In the genomic region with DNA sequence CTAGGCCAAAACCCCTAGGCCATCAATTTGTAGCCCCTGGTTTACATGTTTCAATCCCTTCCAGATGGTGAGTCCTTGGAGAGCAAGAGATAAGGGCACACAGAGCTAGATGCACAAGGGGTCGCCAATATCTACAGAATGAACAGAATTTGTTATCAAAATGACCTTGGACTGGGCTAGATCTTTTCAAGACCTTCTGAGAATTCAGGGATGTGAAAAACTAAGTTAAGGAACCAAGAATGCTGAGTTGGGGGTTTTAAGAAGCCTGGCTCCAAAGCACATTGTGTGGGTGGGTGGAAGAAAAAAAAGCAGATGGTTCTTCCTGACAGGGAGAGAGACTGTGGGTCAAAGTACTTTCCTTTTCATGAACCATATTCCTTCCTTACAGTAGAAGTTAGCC, we compare ENCODE assay signal across 1 cellular context.
TF ChIP-seq lines count a peak whose summit lies in the region.

No MANE protein-coding gene starts in this region.

TF ChIP-seq in K562, 482 proteins besides CTCF, POLR2A, EP300 and RAD21 (continued from another document and continues in another):
- TF ChIP-seq, protein P1, sequence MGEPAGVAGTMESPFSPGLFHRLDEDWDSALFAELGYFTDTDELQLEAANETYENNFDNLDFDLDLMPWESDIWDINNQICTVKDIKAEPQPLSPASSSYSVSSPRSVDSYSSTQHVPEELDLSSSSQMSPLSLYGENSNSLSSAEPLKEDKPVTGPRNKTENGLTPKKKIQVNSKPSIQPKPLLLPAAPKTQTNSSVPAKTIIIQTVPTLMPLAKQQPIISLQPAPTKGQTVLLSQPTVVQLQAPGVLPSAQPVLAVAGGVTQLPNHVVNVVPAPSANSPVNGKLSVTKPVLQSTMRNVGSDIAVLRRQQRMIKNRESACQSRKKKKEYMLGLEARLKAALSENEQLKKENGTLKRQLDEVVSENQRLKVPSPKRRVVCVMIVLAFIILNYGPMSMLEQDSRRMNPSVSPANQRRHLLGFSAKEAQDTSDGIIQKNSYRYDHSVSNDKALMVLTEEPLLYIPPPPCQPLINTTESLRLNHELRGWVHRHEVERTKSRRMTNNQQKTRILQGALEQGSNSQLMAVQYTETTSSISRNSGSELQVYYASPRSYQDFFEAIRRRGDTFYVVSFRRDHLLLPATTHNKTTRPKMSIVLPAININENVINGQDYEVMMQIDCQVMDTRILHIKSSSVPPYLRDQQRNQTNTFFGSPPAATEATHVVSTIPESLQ (CRISPR knock-in tag; IDR thresholded peaks at IDR 0.05) = no peak
- TF ChIP-seq NR4A1 (CRISPR knock-in tag; IDR thresholded peaks at IDR 0.05) (no peak), NR4A1 (tag; IDR thresholded peaks at IDR 0.05) (peak; percentile 59; the same call in 1 of the 2 replicates), TSC22D4 (tag; IDR thresholded peaks at IDR 0.05) (no peak), ZNF586 (CRISPR knock-in tag; conservative IDR thresholded peaks at IDR 0.05) (no peak), GTF2F1 (IDR thresholded peaks at IDR 0.05; ENCODE audit: low read depth, low read length) (no peak), PRDM10 (IDR thresholded peaks at IDR 0.05; ENCODE audit: partially characterized antibody) (peak; percentile 25), CHCHD3 (CRISPR knock-in tag; IDR thresholded peaks at IDR 0.05) (no peak), BRD9 (IDR thresholded peaks at IDR 0.05; ENCODE audit: low read depth, partially characterized antibody) (peak; percentile 68), SIX5 (IDR thresholded peaks at IDR 0.05; ENCODE audit: borderline replicate concordance in 1 of 2, insufficient read depth in 1 of 2, low read depth in 1 of 2, low read length in 2 of 2) (no peak), DPF2 (IDR thresholded peaks at IDR 0.05) (peak; percentile 86), MXI1 (IDR thresholded peaks at IDR 0.05; ENCODE audit: low read depth, low read length) (no peak), LCOR (CRISPR knock-in tag; IDR thresholded peaks at IDR 0.05) (0 out of 2 replicates have a peak, but pooled peaks have one; percentile 27), RBM25 (IDR thresholded peaks at IDR 0.05; ENCODE audit: low read depth, low read length, severe bottlenecking) (no peak), ZFX (CRISPR knock-in tag; IDR thresholded peaks at IDR 0.05) (no peak), ZNF239 (CRISPR knock-in tag; IDR thresholded peaks at IDR 0.05) (no peak), NFIC (IDR thresholded peaks at IDR 0.05) (peak; percentile 62), ZNF24 (IDR thresholded peaks at IDR 0.05) (0 out of 2 replicates have a peak, but pooled peaks have one; percentile 7), L3MBTL2 (IDR thresholded peaks at IDR 0.05) (no peak), MIER1 (IDR thresholded peaks at IDR 0.05; ENCODE audit: low read depth) (no peak), TRIM24 (IDR thresholded peaks at IDR 0.05) (peak; percentile 48 to 50; a peak in 2 of 4 replicates), GTF2A2 (tag; IDR thresholded peaks at IDR 0.05) (no peak), CREB1 (IDR thresholded peaks at IDR 0.05) (no peak), CREB1 (CRISPR knock-in tag; IDR thresholded peaks at IDR 0.05) (no peak), HOXB6 (CRISPR knock-in tag; IDR thresholded peaks at IDR 0.05; ENCODE audit: borderline replicate concordance) (no peak), KLF6 (CRISPR knock-in tag; IDR thresholded peaks at IDR 0.05; ENCODE audit: borderline replicate concordance) (no peak), ZFPM2 (CRISPR knock-in tag; IDR thresholded peaks at IDR 0.05) (no peak), XRCC3 (IDR thresholded peaks at IDR 0.05) (no peak), KLF10 (CRISPR knock-in tag; IDR thresholded peaks at IDR 0.05) (no peak), IRF9 (tag; IDR thresholded peaks at IDR 0.05) (no peak), ZNF695 (CRISPR knock-in tag; IDR thresholded peaks at IDR 0.05) (no peak), TEAD2 (tag; IDR thresholded peaks at IDR 0.05) (no peak), HNRNPH1 (optimal IDR thresholded peaks at IDR 0.05; ENCODE audit: low read depth, low read length) (no peak), ELK1 (CRISPR knock-in tag; IDR thresholded peaks at IDR 0.05) (no peak), ZNF175 (CRISPR knock-in tag; IDR thresholded peaks at IDR 0.05; ENCODE audit: low read depth) (no peak)
- TF ChIP-seq, protein P2, sequence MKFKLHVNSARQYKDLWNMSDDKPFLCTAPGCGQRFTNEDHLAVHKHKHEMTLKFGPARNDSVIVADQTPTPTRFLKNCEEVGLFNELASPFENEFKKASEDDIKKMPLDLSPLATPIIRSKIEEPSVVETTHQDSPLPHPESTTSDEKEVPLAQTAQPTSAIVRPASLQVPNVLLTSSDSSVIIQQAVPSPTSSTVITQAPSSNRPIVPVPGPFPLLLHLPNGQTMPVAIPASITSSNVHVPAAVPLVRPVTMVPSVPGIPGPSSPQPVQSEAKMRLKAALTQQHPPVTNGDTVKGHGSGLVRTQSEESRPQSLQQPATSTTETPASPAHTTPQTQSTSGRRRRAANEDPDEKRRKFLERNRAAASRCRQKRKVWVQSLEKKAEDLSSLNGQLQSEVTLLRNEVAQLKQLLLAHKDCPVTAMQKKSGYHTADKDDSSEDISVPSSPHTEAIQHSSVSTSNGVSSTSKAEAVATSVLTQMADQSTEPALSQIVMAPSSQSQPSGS (CRISPR knock-in tag; IDR thresholded peaks at IDR 0.05) = no peak
- TF ChIP-seq, protein P3, sequence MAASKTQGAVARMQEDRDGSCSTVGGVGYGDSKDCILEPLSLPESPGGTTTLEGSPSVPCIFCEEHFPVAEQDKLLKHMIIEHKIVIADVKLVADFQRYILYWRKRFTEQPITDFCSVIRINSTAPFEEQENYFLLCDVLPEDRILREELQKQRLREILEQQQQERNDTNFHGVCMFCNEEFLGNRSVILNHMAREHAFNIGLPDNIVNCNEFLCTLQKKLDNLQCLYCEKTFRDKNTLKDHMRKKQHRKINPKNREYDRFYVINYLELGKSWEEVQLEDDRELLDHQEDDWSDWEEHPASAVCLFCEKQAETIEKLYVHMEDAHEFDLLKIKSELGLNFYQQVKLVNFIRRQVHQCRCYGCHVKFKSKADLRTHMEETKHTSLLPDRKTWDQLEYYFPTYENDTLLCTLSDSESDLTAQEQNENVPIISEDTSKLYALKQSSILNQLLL (CRISPR knock-in tag; IDR thresholded peaks at IDR 0.05; ENCODE audit: borderline replicate concordance) = no peak
- TF ChIP-seq, protein P4, sequence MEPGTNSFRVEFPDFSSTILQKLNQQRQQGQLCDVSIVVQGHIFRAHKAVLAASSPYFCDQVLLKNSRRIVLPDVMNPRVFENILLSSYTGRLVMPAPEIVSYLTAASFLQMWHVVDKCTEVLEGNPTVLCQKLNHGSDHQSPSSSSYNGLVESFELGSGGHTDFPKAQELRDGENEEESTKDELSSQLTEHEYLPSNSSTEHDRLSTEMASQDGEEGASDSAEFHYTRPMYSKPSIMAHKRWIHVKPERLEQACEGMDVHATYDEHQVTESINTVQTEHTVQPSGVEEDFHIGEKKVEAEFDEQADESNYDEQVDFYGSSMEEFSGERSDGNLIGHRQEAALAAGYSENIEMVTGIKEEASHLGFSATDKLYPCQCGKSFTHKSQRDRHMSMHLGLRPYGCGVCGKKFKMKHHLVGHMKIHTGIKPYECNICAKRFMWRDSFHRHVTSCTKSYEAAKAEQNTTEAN (CRISPR knock-in tag; IDR thresholded peaks at IDR 0.05) = no peak
- TF ChIP-seq, protein P5, sequence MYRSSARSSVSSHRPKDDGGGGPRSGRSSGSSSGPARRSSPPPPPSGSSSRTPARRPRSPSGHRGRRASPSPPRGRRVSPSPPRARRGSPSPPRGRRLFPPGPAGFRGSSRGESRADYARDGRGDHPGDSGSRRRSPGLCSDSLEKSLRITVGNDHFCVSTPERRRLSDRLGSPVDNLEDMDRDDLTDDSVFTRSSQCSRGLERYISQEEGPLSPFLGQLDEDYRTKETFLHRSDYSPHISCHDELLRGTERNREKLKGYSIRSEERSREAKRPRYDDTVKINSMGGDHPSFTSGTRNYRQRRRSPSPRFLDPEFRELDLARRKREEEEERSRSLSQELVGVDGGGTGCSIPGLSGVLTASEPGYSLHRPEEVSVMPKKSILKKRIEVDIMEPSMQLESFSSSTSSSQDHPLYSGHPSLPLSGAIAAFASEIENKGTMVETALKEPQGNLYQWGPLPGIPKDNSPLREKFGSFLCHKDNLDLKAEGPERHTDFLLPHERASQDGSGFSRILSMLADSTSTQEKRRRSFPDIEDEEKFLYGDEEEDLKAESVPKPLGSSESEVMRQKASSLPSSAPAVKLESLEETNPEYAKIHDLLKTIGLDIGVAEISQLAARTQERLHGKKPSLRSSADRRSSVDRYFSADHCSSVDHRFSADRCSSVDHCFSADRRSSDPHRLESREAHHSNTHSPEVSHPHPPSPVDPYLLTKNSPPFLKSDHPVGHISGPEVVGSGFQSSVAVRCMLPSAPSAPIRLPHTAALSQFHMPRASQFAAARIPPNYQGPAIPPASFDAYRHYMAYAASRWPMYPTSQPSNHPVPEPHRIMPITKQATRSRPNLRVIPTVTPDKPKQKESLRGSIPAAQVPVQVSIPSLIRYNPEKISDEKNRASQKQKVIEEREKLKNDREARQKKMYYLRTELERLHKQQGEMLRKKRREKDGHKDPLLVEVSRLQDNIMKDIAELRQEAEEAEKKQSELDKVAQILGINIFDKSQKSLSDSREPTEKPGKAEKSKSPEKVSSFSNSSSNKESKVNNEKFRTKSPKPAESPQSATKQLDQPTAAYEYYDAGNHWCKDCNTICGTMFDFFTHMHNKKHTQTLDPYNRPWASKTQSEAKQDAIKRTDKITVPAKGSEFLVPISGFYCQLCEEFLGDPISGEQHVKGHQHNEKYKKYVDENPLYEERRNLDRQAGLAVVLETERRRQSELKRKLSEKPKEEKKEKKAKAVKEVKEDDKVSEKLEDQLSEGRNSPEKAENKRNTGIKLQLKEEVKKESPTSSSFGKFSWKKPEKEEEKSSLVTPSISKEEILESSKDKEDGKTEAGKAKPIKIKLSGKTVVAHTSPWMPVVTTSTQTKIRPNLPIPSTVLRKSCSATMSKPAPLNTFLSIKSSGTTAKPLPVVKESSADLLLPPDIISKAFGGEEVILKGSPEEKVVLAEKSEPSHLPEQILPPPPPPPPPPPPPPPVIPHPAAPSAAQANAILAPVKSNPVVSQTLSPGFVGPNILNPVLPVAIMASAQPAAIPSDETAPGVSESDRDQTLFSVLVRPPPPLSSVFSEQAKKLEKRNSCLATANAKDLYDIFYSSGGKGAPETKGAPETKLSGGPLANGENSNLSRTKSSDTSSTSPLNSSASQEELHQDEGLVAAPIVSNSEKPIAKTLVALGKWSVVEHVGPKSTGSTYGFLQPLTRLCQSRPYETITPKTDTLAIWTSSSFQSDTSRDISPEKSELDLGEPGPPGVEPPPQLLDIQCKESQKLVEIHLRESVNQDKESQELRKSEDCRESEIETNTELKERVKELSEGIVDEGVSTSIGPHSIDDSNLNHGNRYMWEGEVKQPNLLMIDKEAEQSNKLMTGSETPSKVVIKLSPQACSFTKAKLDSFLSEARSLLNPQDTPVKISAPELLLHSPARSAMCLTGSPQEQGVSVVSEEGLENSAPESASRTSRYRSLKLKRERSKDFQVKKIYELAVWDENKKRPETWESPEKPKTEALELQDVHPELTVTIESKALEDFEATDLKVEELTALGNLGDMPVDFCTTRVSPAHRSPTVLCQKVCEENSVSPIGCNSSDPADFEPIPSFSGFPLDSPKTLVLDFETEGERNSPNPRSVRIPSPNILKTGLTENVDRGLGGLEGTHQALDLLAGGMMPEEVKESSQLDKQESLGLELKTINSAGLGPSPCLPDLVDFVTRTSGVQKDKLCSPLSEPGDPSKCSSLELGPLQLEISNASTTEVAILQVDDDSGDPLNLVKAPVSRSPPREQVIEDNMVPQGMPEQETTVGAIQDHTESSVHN (IDR thresholded peaks at IDR 0.05; ENCODE audit: borderline replicate concordance in 1 of 2, low read depth in 1 of 2) = no peak
- TF ChIP-seq, protein P6, sequence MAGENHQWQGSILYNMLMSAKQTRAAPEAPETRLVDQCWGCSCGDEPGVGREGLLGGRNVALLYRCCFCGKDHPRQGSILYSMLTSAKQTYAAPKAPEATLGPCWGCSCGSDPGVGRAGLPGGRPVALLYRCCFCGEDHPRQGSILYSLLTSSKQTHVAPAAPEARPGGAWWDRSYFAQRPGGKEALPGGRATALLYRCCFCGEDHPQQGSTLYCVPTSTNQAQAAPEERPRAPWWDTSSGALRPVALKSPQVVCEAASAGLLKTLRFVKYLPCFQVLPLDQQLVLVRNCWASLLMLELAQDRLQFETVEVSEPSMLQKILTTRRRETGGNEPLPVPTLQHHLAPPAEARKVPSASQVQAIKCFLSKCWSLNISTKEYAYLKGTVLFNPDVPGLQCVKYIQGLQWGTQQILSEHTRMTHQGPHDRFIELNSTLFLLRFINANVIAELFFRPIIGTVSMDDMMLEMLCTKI (IDR thresholded peaks at IDR 0.05; ENCODE audit: partially characterized antibody) = no peak
